In genomic region chr16:75114946-75115825, GRCh38 we compare ENCODE assay signal across 19 cellular contexts. TPM values are rescaled to one million over a fixed set of nuclear protein-coding genes. Genes with fewer than 3 reads are reported as not detected.
DNase-seq lines count a peak whose midpoint lies in the region; ATAC-seq, FAIRE-seq and TF ChIP-seq lines count a peak whose summit lies in the region.
"Had no signal": no experiment of that assay in that cellular context is flagged by ENCODE, and none has a peak within 500 bp of the region (broad histone marks: within the 10 kb centered on the region; RNA-seq: fewer than 3 reads in every experiment).

No MANE protein-coding gene starts in this region.

- FAIRE-seq in GM12892 (lab: Jason Lieb, UNC), result no peak

- H3K9ac ChIP-seq in IMR-90 (ENCODE audit: low read depth, low read length), result no peak overlapping the region
- H3K9ac ChIP-seq in mesenchymal stem cell (ENCODE audit: low read length), result no peak overlapping the region

- H3K23ac ChIP-seq in IMR-90 (ENCODE audit: low read depth, low read length) (no peak overlapping the region), mesenchymal stem cell (ENCODE audit: low read length in 2 of 2) (no peak overlapping the region)

- TF ChIP-seq POLR2A in IMR-90 (IDR thresholded peaks at IDR 0.05; ENCODE audit: low read depth, low read length), result no peak
- no peak for TF ChIP-seq POLR2A in GM12892 (IDR thresholded peaks at IDR 0.05; ENCODE audit: low read depth, low read length)

- H2BK120ac ChIP-seq in IMR-90 (ENCODE audit: low read depth, low read length), result no peak overlapping the region
- H2BK120ac ChIP-seq in mesenchymal stem cell (ENCODE audit: low read depth, low read length), result no peak overlapping the region

- H3K9me2 ChIP-seq in hepatocyte (replicated peaks; ENCODE audit: insufficient read depth), result no peaks in the 10 kb centered on the region

- H3K27ac ChIP-seq in IMR-90 (ENCODE audit: insufficient read depth, low read length) (no peak overlapping the region), hepatocyte (no peak overlapping the region), mesenchymal stem cell (ENCODE audit: low read length, poor library complexity, severe bottlenecking) (no peak overlapping the region)
- H3K27ac ChIP-seq: testis, WERI-Rb-1 had no signal

- H3K14ac ChIP-seq in IMR-90 (replicated peaks; ENCODE audit: low read depth, low read length) (no peak overlapping the region), mesenchymal stem cell (ENCODE audit: low read length in 2 of 2) (no peak overlapping the region)

- H4K5ac ChIP-seq in IMR-90 (ENCODE audit: low read depth, low read length), result no peak overlapping the region

- H3K18ac ChIP-seq in IMR-90 (ENCODE audit: low read depth, low read length) (no peak overlapping the region), mesenchymal stem cell (ENCODE audit: low read depth in 1 of 2, low read length in 2 of 2) (no peak overlapping the region)

- POLR2A ChIA-PET in IMR-90 (lab: Charles Lee; ENCODE audit: unreplicated experiment), result no interaction called here

- H3K4me1 ChIP-seq in IMR-90 (ENCODE audit: control insufficient read depth, insufficient read depth, low read length), result peaks cover 9% of the 10 kb centered on the region
- peaks cover 6% of the 10 kb centered on the region for H3K4me1 ChIP-seq in hepatocyte (ENCODE audit: insufficient read depth)
- peaks cover 19% of the 10 kb centered on the region for H3K4me1 ChIP-seq in mesenchymal stem cell (ENCODE audit: control insufficient read depth, insufficient read depth, low read depth, low read length)

- H3K4me3 ChIP-seq in IMR-90 (ENCODE audit: insufficient read depth, low read depth, low read length) (no peak overlapping the region), hepatocyte (no peak overlapping the region), mesenchymal stem cell (ENCODE audit: insufficient read depth in 1 of 2, low read depth in 1 of 2, low read length in 2 of 2) (no peak overlapping the region)

- H3K36me3 ChIP-seq in IMR-90 (ENCODE audit: control insufficient read depth, insufficient read depth, low read length) (no peaks in the 10 kb centered on the region), hepatocyte (replicated peaks; ENCODE audit: insufficient read depth, low read depth) (no peaks in the 10 kb centered on the region), mesenchymal stem cell (ENCODE audit: control insufficient read depth in 1 of 2, insufficient read depth in 2 of 2, low read depth in 1 of 2, low read length in 2 of 2) (peaks cover 0 to 20% of the 10 kb centered on the region in 2 experiments)
- H3K36me3 ChIP-seq: WERI-Rb-1 had no signal

- H2AFZ ChIP-seq in IMR-90 (replicated peaks; ENCODE audit: low read length, poor library complexity), result peak overlapping the region; percentile 33
- no peak overlapping the region for H2AFZ ChIP-seq in hepatocyte
- H2AFZ ChIP-seq in mesenchymal stem cell (ENCODE audit: low read depth, low read length), result no peak overlapping the region

- H4K91ac ChIP-seq in IMR-90 (ENCODE audit: insufficient read depth, low read depth, low read length) (no peak overlapping the region), mesenchymal stem cell (ENCODE audit: low read length) (no peak overlapping the region)

- WGBS in IMR-90 (ENCODE audit: extremely low coverage in 2 of 2, insufficient read length in 1 of 2), 2 experiments, result 97% methylated on average over 19 of the region's 45 CpGs; no CpG with 5 or more reads in 1 of the 2 experiments
- WGBS in hepatocyte (ENCODE audit: low lambda C conversion rate, missing lambda C conversion rate), result 93% methylated on average over 42 of the region's 45 CpGs
- WGBS in mesenchymal stem cell, result 92% methylated on average over 43 of the region's 45 CpGs

- CTCF ChIA-PET in IMR-90 (lab: Yijun Ruan, JAX), result no interaction called here

- dilution Hi-C loops in IMR-90 (cut with HindIII; ENCODE audit: low sequenced_read_pairs, unreplicated experiment), result no loop called here

- H3K4me2 ChIP-seq in IMR-90 (ENCODE audit: low read depth, low read length) (no peak overlapping the region), hepatocyte (peak overlapping the region; percentile 74), mesenchymal stem cell (ENCODE audit: low read length, poor library complexity, severe bottlenecking) (no peak overlapping the region)

- H2BK12ac ChIP-seq in mesenchymal stem cell (ENCODE audit: low read length in 2 of 2), result no peak overlapping the region

- no peaks in the 10 kb centered on the region for H3K27me3 ChIP-seq in IMR-90 (ENCODE audit: control insufficient read depth, insufficient read depth, low read length)
- H3K27me3 ChIP-seq in hepatocyte, result no peaks in the 10 kb centered on the region
- peaks cover 0 to 14% of the 10 kb centered on the region in 2 experiments for H3K27me3 ChIP-seq in mesenchymal stem cell (ENCODE audit: control insufficient read depth in 1 of 2, insufficient read depth in 1 of 2, low read length in 2 of 2)
- H3K27me3 ChIP-seq: esophagus muscularis mucosa, testis had no signal

- H3K4ac ChIP-seq in IMR-90 (ENCODE audit: low read depth, low read length), result no peak overlapping the region
- no peak overlapping the region for H3K4ac ChIP-seq in mesenchymal stem cell (ENCODE audit: low read depth in 1 of 2, low read length in 2 of 2)

- H3K79me2 ChIP-seq in hepatocyte, result peaks cover 5% of the 10 kb centered on the region

- H2BK15ac ChIP-seq in IMR-90 (ENCODE audit: low read depth, low read length) (no peak overlapping the region), mesenchymal stem cell (ENCODE audit: low read depth, poor library complexity, severe bottlenecking) (no peak overlapping the region)

- DNase-seq in AG20443 (ENCODE audit: low spot score), result peak; percentile 4
- DNase-seq in IMR-90, result no peak
- no peak for DNase-seq in hepatocyte (ENCODE audit: low spot score)
- peak; percentile 81 for DNase-seq in posterior vena cava (ENCODE audit: low spot score)
- DNase-seq in GM12892 (ENCODE audit: insufficient read length), result no peak
- DNase-seq in mesenchymal stem cell, result no peak
- DNase-seq: activated CD4-positive, alpha-beta memory T cell treated with anti-CD3 and anti-CD28 coated beads, Interleukin-2, amount 10 ng/mL, durations not matched to agents 7 days and 5 days; activated naive CD8-positive, alpha-beta T cell treated with anti-CD3 and anti-CD28 coated beads for 36 hours; activated T-cell treated with anti-CD3 and anti-CD28 coated beads, Interleukin-2, amount 50 U/mL, for 24 hours; dermis blood vessel endothelial cell; KG1; NCI-H524; SHP77; stimulated activated CD8-positive, alpha-beta memory T cell treated with anti-CD3 and anti-CD28 coated beads, Interleukin-4, amount 100 ng/mL, for 48 hours; testis; WERI-Rb-1 had no signal

- H2BK20ac ChIP-seq in IMR-90 (ENCODE audit: low read depth, low read length), result no peak overlapping the region

- no peak overlapping the region for H2AK5ac ChIP-seq in IMR-90 (ENCODE audit: low read depth, low read length)
- H2AK5ac ChIP-seq in mesenchymal stem cell (ENCODE audit: low read length, severe bottlenecking), result no peak overlapping the region

- TF ChIP-seq RAD21 in IMR-90 (IDR thresholded peaks at IDR 0.05; ENCODE audit: low read length), result no peak

- in situ Hi-C loops in IMR-90 (cut with MboI; ENCODE audit: low sequenced_read_pairs), result no loop called here

- ATAC-seq in IMR-90 (ENCODE audit: low read depth) (no peak), HG03135 (IDR thresholded peaks at IDR 0.05; ENCODE audit: unreplicated experiment) (no peak), HG03175 (IDR thresholded peaks at IDR 0.05; ENCODE audit: unreplicated experiment) (no peak)

- H4K20me1 ChIP-seq in IMR-90 (ENCODE audit: insufficient read depth, low read length), result peaks cover 10% of the 10 kb centered on the region
- H4K20me1 ChIP-seq in hepatocyte (ENCODE audit: insufficient read depth, poor library complexity, severe bottlenecking), result no peaks in the 10 kb centered on the region

- BruUV-seq in IMR-90 (replicated peaks; lab: Mats Ljungman, UMichigan), result no TSS peak

- H2BK5ac ChIP-seq in IMR-90 (ENCODE audit: low read depth, low read length, poor library complexity, severe bottlenecking) (no peak overlapping the region), mesenchymal stem cell (ENCODE audit: low read depth, low read length, poor library complexity, severe bottlenecking) (no peak overlapping the region)

- no peaks in the 10 kb centered on the region for H3K9me3 ChIP-seq in IMR-90 (ENCODE audit: control insufficient read depth, insufficient read depth, low read length)
- H3K9me3 ChIP-seq in hepatocyte (ENCODE audit: low read depth), result no peaks in the 10 kb centered on the region
- H3K9me3 ChIP-seq in mesenchymal stem cell (ENCODE audit: control insufficient read depth, low read length), result peaks cover 2% of the 10 kb centered on the region
- H3K9me3 ChIP-seq: esophagus muscularis mucosa, testis had no signal

- no peak overlapping the region for H2AK9ac ChIP-seq in IMR-90 (replicated peaks; ENCODE audit: low read depth, low read length, poor library complexity)

- intact Hi-C loops in IMR-90 (cut with micrococcal nuclease), result loop anchor here (5.0 kb wide), 1 partner anchor 303 kb away; no protein-coding TSS in a partner anchor
- intact Hi-C loops in posterior vena cava (cut with DNase I), result no loop called here

- TF ChIP-seq CTCF in IMR-90 (conservative IDR thresholded peaks at IDR 0.05; ENCODE audit: low read depth, low read length) (no peak), hepatocyte (IDR thresholded peaks at IDR 0.05; ENCODE audit: poor library complexity) (no peak)

- peaks cover under 1% of the 10 kb centered on the region; the same call in 1 of the 2 replicates for H3K9me1 ChIP-seq in IMR-90 (ENCODE audit: insufficient read depth, low read length)

- H3K56ac ChIP-seq in IMR-90 (ENCODE audit: extremely low read depth, insufficient read depth, low read length), result no peak overlapping the region

- no peak overlapping the region for H4K8ac ChIP-seq in IMR-90 (ENCODE audit: low read depth in 2 of 2, low read length in 2 of 2)
- no peak overlapping the region for H4K8ac ChIP-seq in mesenchymal stem cell (ENCODE audit: low read length)

- H3K79me1 ChIP-seq in IMR-90 (ENCODE audit: low read depth in 1 of 2, low read length in 2 of 2) (peaks cover 0 to 2% of the 10 kb centered on the region in 2 experiments; a peak in 1 of 4 replicates), mesenchymal stem cell (replicated peaks; ENCODE audit: low read length, poor library complexity, severe bottlenecking) (peaks cover 2% of the 10 kb centered on the region)

RNA-seq across cellular contexts. Expression of gene LDHD, which starts 1.4 kb away (rescaled TPM):
- under 0.01 TPM in 1 of 2 replicates, not detected in the other for total RNA-seq in IMR-90 (2012; rRNA removed)
- 0.23 and 0.26 TPM in 2 replicates for polyA plus RNA-seq in IMR-90 (2012; rRNA removed)
- polyA plus RNA-seq in IMR-90 (2012; cell fraction: cytosol; rRNA removed), result 0.16 and 0.29 TPM in 2 replicates
- polyA plus RNA-seq in IMR-90 (2012; cell fraction: nucleus; rRNA removed; ENCODE audit: low replicate concordance), result 0.78 and 1.1 TPM in 2 replicates
- 12.7 and 13.9 TPM in 2 replicates for total RNA-seq in hepatocyte
- 10.8 and 21.9 TPM in 2 replicates for polyA plus RNA-seq in hepatocyte
- 1 to 10 TPM in 1 of 2 donors, under 1 TPM in 1; 0.52 to 2.3 TPM for total RNA-seq in posterior vena cava
- not detected for polyA plus RNA-seq in GM12892 (2012; ENCODE audit: missing spikeins)
- 0.32 TPM for polyA plus RNA-seq in mesenchymal stem cell (2013, experiment 1 of 2)
- polyA plus RNA-seq in mesenchymal stem cell (2013, experiment 2 of 2), result 0.21 TPM
- total RNA-seq: activated naive CD8-positive, alpha-beta T cell treated with anti-CD3 and anti-CD28 coated beads for 36 hours had no signal

RNA-seq across cellular contexts. Expression of gene ZFP1, which starts 33.1 kb away (rescaled TPM):
- total RNA-seq in IMR-90 (2012; rRNA removed), result 16.0 and 16.9 TPM in 2 replicates
- polyA plus RNA-seq in IMR-90 (2012; rRNA removed), result 3.7 and 3.8 TPM in 2 replicates
- polyA plus RNA-seq in IMR-90 (2012; cell fraction: cytosol; rRNA removed), result 1.3 and 1.8 TPM in 2 replicates
- 0.61 and 2.5 TPM in 2 replicates for polyA plus RNA-seq in IMR-90 (2012; cell fraction: nucleus; rRNA removed; ENCODE audit: low replicate concordance)
- 14.4 and 18.0 TPM in 2 replicates for total RNA-seq in hepatocyte
- 5.0 and 9.4 TPM in 2 replicates for polyA plus RNA-seq in hepatocyte
- total RNA-seq in posterior vena cava, result 10 to 100 TPM in 1 of 2 donors, 1 to 10 TPM in 1; 9.1 to 10.2 TPM
- polyA plus RNA-seq in GM12892 (2012; ENCODE audit: missing spikeins), result 8.7 TPM
- polyA plus RNA-seq in mesenchymal stem cell (2013, experiment 1 of 2), result 9.1 TPM
- 7.8 TPM for polyA plus RNA-seq in mesenchymal stem cell (2013, experiment 2 of 2)

Comparison
In these comparisons a context has a peak if more than half of its experiments do, and no peak if none do; other contexts are left out.
1. DNase-seq: peak in AG20443 (single experiment) and posterior vena cava (single experiment); none in IMR-90 (single experiment), hepatocyte (single experiment), GM12892 (single experiment) and mesenchymal stem cell (single experiment).